ENCODE assay signal across 8 cellular contexts in the genomic region with DNA sequence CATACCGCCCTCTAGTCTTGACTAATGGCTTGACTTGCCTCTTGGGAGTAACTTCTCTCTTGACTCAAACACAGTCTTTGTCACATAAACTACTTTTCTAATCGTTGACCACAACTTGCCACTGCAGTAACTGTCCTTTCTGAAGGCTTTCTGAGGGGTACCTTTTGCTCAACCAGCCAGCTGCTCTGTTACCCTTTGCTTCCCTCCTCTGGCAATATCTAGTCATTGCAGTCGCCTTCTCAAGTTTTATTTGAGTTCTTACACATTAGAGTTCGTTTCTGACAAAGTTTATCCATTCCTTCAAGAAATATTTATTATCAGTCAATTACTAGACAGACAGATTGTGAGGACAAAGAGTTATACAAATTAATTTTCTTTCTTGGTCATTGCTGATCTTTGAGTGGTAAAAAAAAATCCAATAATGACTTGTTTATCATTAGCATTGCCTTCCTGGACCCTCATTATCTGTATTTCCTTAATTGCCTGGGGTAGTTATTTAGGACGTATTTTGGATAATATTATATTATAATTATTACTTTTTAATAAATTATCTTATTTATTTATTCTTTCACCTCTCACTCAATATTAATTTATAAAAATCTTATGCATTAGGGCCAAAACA.
A peak's percentile ranks its signal among the peaks of the same experiment; 100 is the strongest.
DNase-seq lines count a peak whose midpoint lies in the region; ATAC-seq and TF ChIP-seq lines count a peak whose summit lies in the region.

No MANE protein-coding gene starts in this region.

- no peaks in the 10 kb centered on the region for H3K36me3 ChIP-seq in right lobe of liver

- peaks cover under 1% of the 10 kb centered on the region for H3K36me3 Mint-ChIP-seq in stimulated activated effector memory CD8-positive, alpha-beta T cell treated with anti-CD3 and anti-CD28 coated beads, Interleukin-12 subunit alpha, Interleukin-12 subunit beta, amount 100 ng/mL, for 72 hours

- ATAC-seq in HG02885 (IDR thresholded peaks at IDR 0.05; ENCODE audit: poor library complexity, unreplicated experiment) (peak; percentile 55), right lobe of liver (peak; percentile 61 to 68 (median 64)), HG02610 (IDR thresholded peaks at IDR 0.05; ENCODE audit: unreplicated experiment) (no peak)
- ATAC-seq in stimulated activated effector memory CD8-positive, alpha-beta T cell treated with anti-CD3 and anti-CD28 coated beads, Interleukin-12 subunit alpha, Interleukin-12 subunit beta, amount 100 ng/mL, for 72 hours, result no peak

- intact Hi-C loops in right lobe of liver (cut with DNase I), result no loop called here

- H3K9me3 ChIP-seq in right lobe of liver, result no peaks in the 10 kb centered on the region

- no peaks in the 10 kb centered on the region for H3K27me3 ChIP-seq in right lobe of liver

- H3K27ac Mint-ChIP-seq in stimulated activated effector memory CD8-positive, alpha-beta T cell treated with anti-CD3 and anti-CD28 coated beads, Interleukin-12 subunit alpha, Interleukin-12 subunit beta, amount 100 ng/mL, for 72 hours, result no peak overlapping the region

- H3K9me3 Mint-ChIP-seq in stimulated activated effector memory CD8-positive, alpha-beta T cell treated with anti-CD3 and anti-CD28 coated beads, Interleukin-12 subunit alpha, Interleukin-12 subunit beta, amount 100 ng/mL, for 72 hours, result peaks cover 23% of the 10 kb centered on the region

- no peaks in the 10 kb centered on the region for H3K4me1 ChIP-seq in right lobe of liver

- H3K4me3 ChIP-seq in right lobe of liver, result no peak overlapping the region

- DNase-seq in NCI-H1105 treated with DMSO at 0.1 percent for 48 hours (lab: John Stamatoyannopoulos, UW) (peak; percentile 46), NCI-H1105 (lab: John Stamatoyannopoulos, UW) (no peak), NCI-H446 treated with DMSO at 0.1 percent for 48 hours (lab: John Stamatoyannopoulos, UW) (peak; percentile 10), brain pericyte (ENCODE audit: low read depth, low spot score) (peak; percentile 7), right lobe of liver (no peak)
- no peak for DNase-seq in stimulated activated effector memory CD8-positive, alpha-beta T cell treated with anti-CD3 and anti-CD28 coated beads, Interleukin-12 subunit alpha, Interleukin-12 subunit beta, amount 100 ng/mL, for 72 hours (ENCODE audit: low spot score in 2 of 2)

- no peak overlapping the region for H3K4me3 Mint-ChIP-seq in stimulated activated effector memory CD8-positive, alpha-beta T cell treated with anti-CD3 and anti-CD28 coated beads, Interleukin-12 subunit alpha, Interleukin-12 subunit beta, amount 100 ng/mL, for 72 hours

- 12% methylated on average over 5 of the region's 5 CpGs for WGBS in right lobe of liver (ENCODE audit: insufficient coverage, low coverage, low lambda C conversion rate, missing lambda C conversion rate)

- no peak for TF ChIP-seq POLR2A in right lobe of liver (IDR thresholded peaks at IDR 0.05)

- TF ChIP-seq CTCF in right lobe of liver (IDR thresholded peaks at IDR 0.05), result peak; percentile 42 to 55 (median 49)

- no peaks in the 10 kb centered on the region for H3K4me1 Mint-ChIP-seq in stimulated activated effector memory CD8-positive, alpha-beta T cell treated with anti-CD3 and anti-CD28 coated beads, Interleukin-12 subunit alpha, Interleukin-12 subunit beta, amount 100 ng/mL, for 72 hours

- no peak overlapping the region for H3K27ac ChIP-seq in right lobe of liver

Comparison
In these comparisons a context has a peak if more than half of its experiments do, and no peak if none do; other contexts are left out.
1. DNase-seq: peak in NCI-H1105 treated with DMSO at 0.1 percent for 48 hours (single experiment), NCI-H446 treated with DMSO at 0.1 percent for 48 hours (single experiment) and brain pericyte (single experiment); none in NCI-H1105 (single experiment), right lobe of liver (0 of 3) and stimulated activated effector memory CD8-positive, alpha-beta T cell treated with anti-CD3 and anti-CD28 coated beads, Interleukin-12 subunit alpha, Interleukin-12 subunit beta, amount 100 ng/mL, for 72 hours (0 of 2).
2. ATAC-seq: peak in HG02885 (single experiment) and right lobe of liver (4 of 4); none in stimulated activated effector memory CD8-positive, alpha-beta T cell treated with anti-CD3 and anti-CD28 coated beads, Interleukin-12 subunit alpha, Interleukin-12 subunit beta, amount 100 ng/mL, for 72 hours (single experiment) and HG02610 (single experiment).